In the genomic region with DNA sequence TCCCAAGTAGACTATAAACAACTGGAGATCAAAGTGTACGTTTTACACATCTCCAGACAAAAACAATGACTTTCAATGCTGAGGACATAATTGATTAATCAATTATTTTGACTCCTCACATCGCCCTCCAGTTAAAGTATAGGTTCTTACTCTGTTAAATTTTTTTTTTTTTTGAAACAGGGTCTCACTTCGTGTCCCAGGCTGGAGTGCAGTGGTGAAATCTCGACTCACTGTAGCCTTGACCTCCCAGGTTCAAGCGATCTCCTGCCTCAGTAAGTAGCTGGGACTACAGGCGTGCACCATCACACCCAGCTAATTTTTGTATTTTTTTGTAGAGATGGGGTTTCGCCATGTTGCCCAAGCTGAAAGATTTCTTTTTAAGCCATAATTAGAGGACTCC, we compare ENCODE assay signal across 14 cellular contexts. TPM values are rescaled to one million over a fixed set of nuclear protein-coding genes. Genes with fewer than 3 reads are reported as not detected.
A peak's percentile ranks its signal among the peaks of the same experiment; 100 is the strongest.
DNase-seq lines count a peak whose midpoint lies in the region; ATAC-seq, FAIRE-seq and TF ChIP-seq lines count a peak whose summit lies in the region.
"Had no signal": no experiment of that assay in that cellular context is flagged by ENCODE, and none has a peak within 500 bp of the region (broad histone marks: within the 10 kb centered on the region; RNA-seq: fewer than 3 reads in every experiment).

No MANE protein-coding gene starts in this region.

- peaks cover 40% of the 10 kb centered on the region for H3K79me2 ChIP-seq in PC-3 (ENCODE audit: low read length)
- peaks cover 39% of the 10 kb centered on the region for H3K79me2 ChIP-seq in HepG2 (ENCODE audit: insufficient read depth, low read length)

- peak overlapping the region; percentile 98 for H3K4me3 Mint-ChIP-seq in activated CD4-positive, alpha-beta T cell treated with anti-CD3 and anti-CD28 coated beads, Interleukin-2, amount 10 ng/mL, durations not matched to agents 7 days and 5 days

- intact Hi-C loops in PC-3 (cut with micrococcal nuclease) = no loop called here
- intact Hi-C loops in HepG2 (cut with micrococcal nuclease; ENCODE audit: unreplicated experiment) = no loop called here

- no peak overlapping the region for H3K27ac ChIP-seq in PC-3 (ENCODE audit: low read length)
- H3K27ac ChIP-seq in HepG2 (ENCODE audit: extremely low read length, insufficient read depth, low read length) = peak overlapping the region; percentile 79
- peak overlapping the region; percentile 84 for H3K27ac ChIP-seq in suprapubic skin

- H3K9ac ChIP-seq in PC-3 (ENCODE audit: low read length) = no peak overlapping the region
- H3K9ac ChIP-seq in HepG2 (ENCODE audit: insufficient read depth, low read depth, low read length) = peak overlapping the region; percentile 82; the same call in 1 of the 2 replicates

- TF ChIP-seq POLR2A in HepG2 (IDR thresholded peaks at IDR 0.05; ENCODE audit: insufficient read depth in 1 of 2, low read depth in 2 of 2, low read length in 2 of 2) (no peak), suprapubic skin (IDR thresholded peaks at IDR 0.05) (no peak)

- H3K36me3 Mint-ChIP-seq in activated CD4-positive, alpha-beta T cell treated with anti-CD3 and anti-CD28 coated beads, Interleukin-2, amount 10 ng/mL, durations not matched to agents 7 days and 5 days (ENCODE audit: low read depth) = peaks cover 4% of the 10 kb centered on the region
- H3K36me3 Mint-ChIP-seq: activated naive CD8-positive, alpha-beta T cell; naive thymus-derived CD8-positive, alpha-beta T cell had no signal

- no peaks in the 10 kb centered on the region for H3K9me3 Mint-ChIP-seq in activated CD4-positive, alpha-beta T cell treated with anti-CD3 and anti-CD28 coated beads, Interleukin-2, amount 10 ng/mL, durations not matched to agents 7 days and 5 days
- H3K9me3 Mint-ChIP-seq: naive thymus-derived CD8-positive, alpha-beta T cell had no signal

- H3K4me3 ChIP-seq in PC-3 (ENCODE audit: low read length) (no peak overlapping the region), HepG2 (replicated peaks in 1 of 3; ENCODE audit: insufficient read depth in 1 of 3, low read depth in 2 of 3, low read length in 3 of 3) (peak overlapping the region in 2 of 3 experiments; percentile 75 to 78; a peak in 2 of 6 replicates), suprapubic skin (no peak overlapping the region)

- peaks cover 46% of the 10 kb centered on the region for H3K4me1 Mint-ChIP-seq in activated CD4-positive, alpha-beta T cell treated with anti-CD3 and anti-CD28 coated beads, Interleukin-2, amount 10 ng/mL, durations not matched to agents 7 days and 5 days

- WGBS in HepG2 (ENCODE audit: low lambda C conversion rate) = 11% methylated on average over 7 of the region's 7 CpGs
- WGBS in suprapubic skin = 82% methylated on average over 7 of the region's 7 CpGs

- no peak for FAIRE-seq in HepG2 (lab: Jason Lieb, UNC)
- FAIRE-seq: H54 had no signal

- H3K4me2 ChIP-seq in PC-3 (ENCODE audit: low read length) (peak overlapping the region; percentile 91; the same call in 1 of the 2 replicates), HepG2 (ENCODE audit: low read depth, low read length) (peak overlapping the region; percentile 78)

- no peak overlapping the region for H3K27ac Mint-ChIP-seq in activated CD4-positive, alpha-beta T cell treated with anti-CD3 and anti-CD28 coated beads, Interleukin-2, amount 10 ng/mL, durations not matched to agents 7 days and 5 days

- H3K36me3 ChIP-seq in PC-3 (ENCODE audit: low read depth, low read length) (peaks cover 2% of the 10 kb centered on the region; the same call in 1 of the 2 replicates), HepG2 (replicated peaks in 1 of 2; ENCODE audit: control insufficient read depth in 1 of 2, insufficient read depth in 2 of 2, low read length in 2 of 2) (peaks cover 0 to 2% of the 10 kb centered on the region in 2 experiments; a peak in 2 of 5 replicates), suprapubic skin (no peaks in the 10 kb centered on the region)

- H4K20me1 ChIP-seq in PC-3 (ENCODE audit: low read length) (no peaks in the 10 kb centered on the region; the same call in 1 of the 2 replicates), HepG2 (ENCODE audit: insufficient read depth, low read length) (peaks cover 12% of the 10 kb centered on the region; the same call in 1 of the 2 replicates)

- peaks cover 6% of the 10 kb centered on the region for H3K27me3 Mint-ChIP-seq in activated CD4-positive, alpha-beta T cell treated with anti-CD3 and anti-CD28 coated beads, Interleukin-2, amount 10 ng/mL, durations not matched to agents 7 days and 5 days
- H3K27me3 Mint-ChIP-seq: activated naive CD8-positive, alpha-beta T cell; naive thymus-derived CD8-positive, alpha-beta T cell had no signal

- TF ChIP-seq EP300 in HepG2 (IDR thresholded peaks at IDR 0.05; ENCODE audit: low read depth in 2 of 2, low read length in 2 of 2) = no peak
- TF ChIP-seq EP300 in HepG2 (CRISPR knock-in tag; IDR thresholded peaks at IDR 0.05; ENCODE audit: borderline replicate concordance) = no peak
- TF ChIP-seq EP300 in suprapubic skin (IDR thresholded peaks at IDR 0.05) = no peak

- no peak for TF ChIP-seq RAD21 in HepG2 (CRISPR knock-in tag; IDR thresholded peaks at IDR 0.05)

- H3K4me1 ChIP-seq in PC-3 (ENCODE audit: insufficient read depth, low read length) (peaks cover 10% of the 10 kb centered on the region), HepG2 (ENCODE audit: insufficient read depth, low read length) (peaks cover 48% of the 10 kb centered on the region), suprapubic skin (peaks cover 18% of the 10 kb centered on the region)

- no peak for DNase-seq in activated CD4-positive, alpha-beta T cell treated with anti-CD3 and anti-CD28 coated beads, Interleukin-2, amount 10 ng/mL, durations not matched to agents 7 days and 5 days
- no peak for DNase-seq in activated CD4-positive, alpha-beta T cell treated with anti-CD3 and anti-CD28 coated beads, Interleukin-2, amount 50 U/mL, for 48 hours
- DNase-seq in PC-3 (no peak), HepG2 (ENCODE audit: low spot score) (no peak), suprapubic skin (ENCODE audit: low spot score in 2 of 2) (no peak)
- DNase-seq: naive thymus-derived CD8-positive, alpha-beta T cell; NCI-H187 treated with DMSO at 0.1 percent for 48 hours; SHP77; stimulated activated naive CD4-positive, alpha-beta T cell treated with Interleukin-2 at 50 U/mL for 16 hours had no signal

- no peaks in the 10 kb centered on the region for H3F3A ChIP-seq in PC-3 (ENCODE audit: low read length, unreplicated experiment)

- BruUV-seq in PC-3 (replicated peaks; lab: Mats Ljungman, UMichigan) (no TSS peak), HepG2 (replicated peaks; lab: Mats Ljungman, UMichigan) (no TSS peak)

- ATAC-seq in PC-3 (no peak), HepG2 (no peak), GM21825 (IDR thresholded peaks at IDR 0.05; ENCODE audit: unreplicated experiment) (no peak), HG02798 (IDR thresholded peaks at IDR 0.05; ENCODE audit: poor library complexity, unreplicated experiment) (no peak), HG02970 (IDR thresholded peaks at IDR 0.05; ENCODE audit: low FRiP score, unreplicated experiment) (no peak)

- H3K27me3 ChIP-seq in PC-3 (ENCODE audit: low read length) (no peaks in the 10 kb centered on the region), HepG2 (ENCODE audit: control insufficient read depth in 1 of 2, insufficient read depth in 2 of 2, low read length in 2 of 2) (no peaks in the 10 kb centered on the region; a peak in 1 of 5 replicates), suprapubic skin (no peaks in the 10 kb centered on the region)

- H2AFZ ChIP-seq in PC-3 (ENCODE audit: low read length) = peak overlapping the region; percentile 79; the same call in 1 of the 2 replicates
- H2AFZ ChIP-seq in HepG2 (ENCODE audit: low read length) = no peak overlapping the region

- CTCF ChIA-PET in activated CD4-positive, alpha-beta T cell treated with anti-CD3 and anti-CD28 coated beads, Interleukin-2, amount 10 ng/mL, durations not matched to agents 7 days and 5 days (lab: Charles Lee) = interaction anchor here (1.6 kb wide), 1 partner anchor 9 kb away, joined by 5 read pairs; no protein-coding TSS in a partner anchor
- CTCF ChIA-PET in PC-3 (lab: Charles Lee) = no interaction called here
- CTCF ChIA-PET in HepG2 (lab: Yijun Ruan, JAX; ENCODE audit: low intra/inter-chr PET ratio, low total read pairs) = no interaction called here

- H3K9me2 ChIP-seq in PC-3 (replicated peaks; ENCODE audit: low read length) = no peaks in the 10 kb centered on the region

- POLR2A ChIA-PET in activated CD4-positive, alpha-beta T cell treated with anti-CD3 and anti-CD28 coated beads, Interleukin-2, amount 10 ng/mL, durations not matched to agents 7 days and 5 days (lab: Charles Lee) = interaction anchor here (0.6 to 2.4 kb wide), 2 partner anchors 9 to 36 kb away, joined by 4 to 20 read pairs; a partner anchor contains a TSS
- POLR2A ChIA-PET in PC-3 (lab: Charles Lee; ENCODE audit: unreplicated experiment) = interaction anchor here (1.0 kb wide), 1 partner anchor 9 kb away, joined by 6 read pairs; a partner anchor contains a TSS
- POLR2A ChIA-PET in HepG2 (lab: Yijun Ruan, JAX) = interaction anchor here (1.2 to 9.8 kb wide), 2 partner anchors 8 to 128 kb away, joined by 5 to 139 read pairs; a partner anchor contains a TSS

- H3K9me3 ChIP-seq in PC-3 (ENCODE audit: low read length) = no peaks in the 10 kb centered on the region
- no peaks in the 10 kb centered on the region for H3K9me3 ChIP-seq in HepG2 (ENCODE audit: low read length)
- no peaks in the 10 kb centered on the region for H3K9me3 ChIP-seq in suprapubic skin

- TF ChIP-seq CTCF in PC-3 (conservative IDR thresholded peaks at IDR 0.05; ENCODE audit: low read depth, low read length) = no peak
- TF ChIP-seq CTCF in HepG2 (CRISPR knock-in tag; IDR thresholded peaks at IDR 0.05) = no peak
- no peak for TF ChIP-seq CTCF in suprapubic skin (IDR thresholded peaks at IDR 0.05)

- in situ Hi-C loops in HepG2 (cut with HindIII; ENCODE audit: extremely low pct_ligation_motif_present, low pct_unique_long_range_greater_than_20kb) = loop anchor here (25.0 kb wide), 2 partner anchors 128 to 653 kb away; a partner anchor contains a TSS

RNA-seq across cellular contexts. Expression of a gene that starts 0.9 kb away (rescaled TPM):
- 10 to 100 TPM; 30.8 to 32.1 TPM for total RNA-seq in activated CD4-positive, alpha-beta T cell treated with anti-CD3 and anti-CD28 coated beads, Interleukin-2, amount 10 ng/mL, durations not matched to agents 7 days and 5 days
- total RNA-seq in PC-3 (2014; rRNA removed) (32.8 and 35.0 TPM in 2 replicates), HepG2 (2016; rRNA removed; fragmentation: Illumina TruSeq; extraction: Trizol) (98.3 and 110 TPM in 2 replicates), suprapubic skin (10 to 100 TPM; 42.5 to 50.3 (median 47.6) TPM)
- total RNA-seq in HepG2 (2016; cell fraction: cytosol; rRNA removed; fragmentation: Illumina TruSeq; extraction: Trizol; ENCODE audit: low read depth) = 75.4 and 85.5 TPM in 2 replicates
- 104 and 112 TPM in 2 replicates for total RNA-seq in HepG2 (2016; cell fraction: insoluble cytoplasmic fraction; rRNA removed; fragmentation: Illumina TruSeq; extraction: Trizol)
- total RNA-seq in HepG2 (2016; cell fraction: membrane; rRNA removed; fragmentation: Illumina TruSeq; extraction: Trizol) = 171 and 187 TPM in 2 replicates
- 99.1 and 105 TPM in 2 replicates for total RNA-seq in HepG2 (2016; cell fraction: nucleus; rRNA removed; fragmentation: Illumina TruSeq; extraction: Trizol)
- polyA plus RNA-seq in HepG2 (2011; rRNA removed) = 101 and 125 TPM in 2 replicates
- polyA plus RNA-seq in HepG2 (2011; cell fraction: cytosol; rRNA removed) = 77.6 and 112 TPM in 2 replicates
- 39.1 and 52.4 TPM in 2 replicates for polyA plus RNA-seq in HepG2 (2011; cell fraction: nucleus; rRNA removed)
- polyA plus RNA-seq in HepG2 (2012) = 128 and 248 TPM in 2 replicates
- polyA plus RNA-seq in HepG2 (2016; cell fraction: cytosol; fragmentation: Illumina TruSeq; extraction: Trizol; ENCODE audit: low read depth) = 78.2 and 81.7 TPM in 2 replicates
- polyA plus RNA-seq in HepG2 (2016; cell fraction: insoluble cytoplasmic fraction; fragmentation: Illumina TruSeq; extraction: Trizol; ENCODE audit: low read depth) = 105 and 127 TPM in 2 replicates
- polyA plus RNA-seq in HepG2 (2016; cell fraction: membrane; fragmentation: Illumina TruSeq; extraction: Trizol; ENCODE audit: low read depth) = 158 and 172 TPM in 2 replicates
- polyA plus RNA-seq in HepG2 (2016; cell fraction: nucleus; fragmentation: Illumina TruSeq; extraction: Trizol; ENCODE audit: insufficient read depth, low read depth) = 120 and 124 TPM in 2 replicates
- 49.3 and 81.3 TPM in 2 replicates for polyA minus RNA-seq in HepG2 (2011; rRNA and poly(A)+ RNA removed; ENCODE audit: low replicate concordance)
- polyA minus RNA-seq in HepG2 (2011; cell fraction: cytosol; rRNA and poly(A)+ RNA removed) = 24.8 and 37.2 TPM in 2 replicates
- polyA minus RNA-seq in HepG2 (2011; cell fraction: nucleus; rRNA and poly(A)+ RNA removed) = 98.6 and 129 TPM in 2 replicates

RNA-seq across cellular contexts. Expression of a gene that starts 9.4 kb away (rescaled TPM):
- total RNA-seq in activated CD4-positive, alpha-beta T cell treated with anti-CD3 and anti-CD28 coated beads, Interleukin-2, amount 10 ng/mL, durations not matched to agents 7 days and 5 days = 10 to 100 TPM; 28.6 to 32.5 TPM
- total RNA-seq in PC-3 (2014; rRNA removed) = 35.6 and 38.3 TPM in 2 replicates
- 37.3 and 39.1 TPM in 2 replicates for total RNA-seq in HepG2 (2016; rRNA removed; fragmentation: Illumina TruSeq; extraction: Trizol)
- total RNA-seq in HepG2 (2016; cell fraction: cytosol; rRNA removed; fragmentation: Illumina TruSeq; extraction: Trizol; ENCODE audit: low read depth) = 12.6 and 13.3 TPM in 2 replicates
- 38.8 and 39.8 TPM in 2 replicates for total RNA-seq in HepG2 (2016; cell fraction: insoluble cytoplasmic fraction; rRNA removed; fragmentation: Illumina TruSeq; extraction: Trizol)
- total RNA-seq in HepG2 (2016; cell fraction: membrane; rRNA removed; fragmentation: Illumina TruSeq; extraction: Trizol) = 15.3 and 15.8 TPM in 2 replicates
- 45.9 and 50.0 TPM in 2 replicates for total RNA-seq in HepG2 (2016; cell fraction: nucleus; rRNA removed; fragmentation: Illumina TruSeq; extraction: Trizol)
- polyA plus RNA-seq in HepG2 (2011; rRNA removed) = 31.3 and 38.4 TPM in 2 replicates
- polyA plus RNA-seq in HepG2 (2011; cell fraction: cytosol; rRNA removed) = 18.1 and 20.5 TPM in 2 replicates
- polyA plus RNA-seq in HepG2 (2011; cell fraction: nucleus; rRNA removed) = 71.4 and 74.8 TPM in 2 replicates
- polyA plus RNA-seq in HepG2 (2012) = 34.8 and 43.7 TPM in 2 replicates
- polyA plus RNA-seq in HepG2 (2016; cell fraction: cytosol; fragmentation: Illumina TruSeq; extraction: Trizol; ENCODE audit: low read depth) = 5.1 and 5.8 TPM in 2 replicates
- 60.5 and 63.6 TPM in 2 replicates for polyA plus RNA-seq in HepG2 (2016; cell fraction: insoluble cytoplasmic fraction; fragmentation: Illumina TruSeq; extraction: Trizol; ENCODE audit: low read depth)
- 8.6 and 9.1 TPM in 2 replicates for polyA plus RNA-seq in HepG2 (2016; cell fraction: membrane; fragmentation: Illumina TruSeq; extraction: Trizol; ENCODE audit: low read depth)
- polyA plus RNA-seq in HepG2 (2016; cell fraction: nucleus; fragmentation: Illumina TruSeq; extraction: Trizol; ENCODE audit: insufficient read depth, low read depth) = 132 and 134 TPM in 2 replicates
- polyA minus RNA-seq in HepG2 (2011; rRNA and poly(A)+ RNA removed; ENCODE audit: low replicate concordance) = 7.0 and 16.0 TPM in 2 replicates
- 10.3 and 12.2 TPM in 2 replicates for polyA minus RNA-seq in HepG2 (2011; cell fraction: cytosol; rRNA and poly(A)+ RNA removed)
- polyA minus RNA-seq in HepG2 (2011; cell fraction: nucleus; rRNA and poly(A)+ RNA removed) = 20.7 and 27.6 TPM in 2 replicates
- total RNA-seq in suprapubic skin = 10 to 100 TPM; 12.2 to 34.0 (median 14.9) TPM

RNA-seq across cellular contexts. Expression of a gene that starts 28.3 kb away (rescaled TPM):
- 10 to 100 TPM; 22.7 to 23.5 TPM for total RNA-seq in activated CD4-positive, alpha-beta T cell treated with anti-CD3 and anti-CD28 coated beads, Interleukin-2, amount 10 ng/mL, durations not matched to agents 7 days and 5 days
- total RNA-seq in PC-3 (2014; rRNA removed) (9.8 and 23.3 TPM in 2 replicates), HepG2 (2016; rRNA removed; fragmentation: Illumina TruSeq; extraction: Trizol) (28.5 and 44.6 TPM in 2 replicates), suprapubic skin (10 to 100 TPM; 13.3 to 23.3 (median 14.6) TPM)
- total RNA-seq in HepG2 (2016; cell fraction: cytosol; rRNA removed; fragmentation: Illumina TruSeq; extraction: Trizol; ENCODE audit: low read depth) = 2.1 and 3.3 TPM in 2 replicates
- 29.1 and 42.3 TPM in 2 replicates for total RNA-seq in HepG2 (2016; cell fraction: insoluble cytoplasmic fraction; rRNA removed; fragmentation: Illumina TruSeq; extraction: Trizol)
- total RNA-seq in HepG2 (2016; cell fraction: membrane; rRNA removed; fragmentation: Illumina TruSeq; extraction: Trizol) = 6.0 and 8.2 TPM in 2 replicates
- total RNA-seq in HepG2 (2016; cell fraction: nucleus; rRNA removed; fragmentation: Illumina TruSeq; extraction: Trizol) = 24.1 and 26.3 TPM in 2 replicates
- polyA plus RNA-seq in HepG2 (2011; rRNA removed) = 8.2 and 8.7 TPM in 2 replicates
- 7.3 and 7.4 TPM in 2 replicates for polyA plus RNA-seq in HepG2 (2011; cell fraction: cytosol; rRNA removed)
- 5.4 and 6.0 TPM in 2 replicates for polyA plus RNA-seq in HepG2 (2011; cell fraction: nucleus; rRNA removed)
- polyA plus RNA-seq in HepG2 (2012) = 8.6 and 11.7 TPM in 2 replicates
- 1.1 and 1.6 TPM in 2 replicates for polyA plus RNA-seq in HepG2 (2016; cell fraction: cytosol; fragmentation: Illumina TruSeq; extraction: Trizol; ENCODE audit: low read depth)
- 22.6 and 24.7 TPM in 2 replicates for polyA plus RNA-seq in HepG2 (2016; cell fraction: insoluble cytoplasmic fraction; fragmentation: Illumina TruSeq; extraction: Trizol; ENCODE audit: low read depth)
- 2.5 and 3.2 TPM in 2 replicates for polyA plus RNA-seq in HepG2 (2016; cell fraction: membrane; fragmentation: Illumina TruSeq; extraction: Trizol; ENCODE audit: low read depth)
- polyA plus RNA-seq in HepG2 (2016; cell fraction: nucleus; fragmentation: Illumina TruSeq; extraction: Trizol; ENCODE audit: insufficient read depth, low read depth) = 9.8 and 12.7 TPM in 2 replicates
- 22.5 and 23.7 TPM in 2 replicates for polyA minus RNA-seq in HepG2 (2011; rRNA and poly(A)+ RNA removed; ENCODE audit: low replicate concordance)
- polyA minus RNA-seq in HepG2 (2011; cell fraction: cytosol; rRNA and poly(A)+ RNA removed) = 13.7 and 14.7 TPM in 2 replicates
- 39.7 and 40.9 TPM in 2 replicates for polyA minus RNA-seq in HepG2 (2011; cell fraction: nucleus; rRNA and poly(A)+ RNA removed)

Comparison
In these comparisons a context has a peak if more than half of its experiments do, and no peak if none do; other contexts are left out.
1. H3K4me3 ChIP-seq: peak in HepG2 (2 of 3); none in PC-3 (single experiment) and suprapubic skin (single experiment).